Comparison of ENCODE assay signal across 13 cellular contexts in the genomic region with DNA sequence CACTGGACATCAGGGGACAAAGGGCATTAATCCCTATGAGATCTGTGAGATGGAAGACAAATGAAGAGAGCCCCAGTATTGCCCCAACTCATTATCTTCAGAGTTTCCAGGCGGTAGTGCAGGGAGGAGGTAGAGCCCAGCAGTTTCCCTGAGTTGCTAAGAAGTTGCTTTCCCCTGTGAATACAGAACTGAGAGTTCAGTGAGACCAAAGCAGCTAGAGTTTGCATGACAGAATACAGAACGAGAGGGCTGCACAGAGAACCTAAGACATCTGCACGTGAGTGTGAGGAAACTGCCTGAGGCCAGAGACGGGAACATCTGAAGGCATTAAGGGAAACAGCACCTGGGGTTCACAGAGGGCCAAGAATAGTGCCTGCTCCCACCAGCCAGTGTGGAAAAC. TPM values are rescaled to one million over a fixed set of nuclear protein-coding genes. Genes with fewer than 3 reads are reported as not detected.
DNase-seq lines count a peak whose midpoint lies in the region; ATAC-seq, FAIRE-seq and TF ChIP-seq lines count a peak whose summit lies in the region.
"Had no signal": no experiment of that assay in that cellular context is flagged by ENCODE, and none has a peak within 500 bp of the region (broad histone marks: within the 10 kb centered on the region; RNA-seq: fewer than 3 reads in every experiment).

No MANE protein-coding gene starts in this region.

- DNase-seq in GM18507 (ENCODE audit: extremely low spot score, insufficient read length, low read depth) (no peak), RWPE2 (ENCODE audit: low spot score) (no peak), NK-92 (lab: John Stamatoyannopoulos, UW; ENCODE audit: unreplicated experiment) (no peak), T-helper 2 cell (no peak), cortex of kidney (lab: John Stamatoyannopoulos, UW) (no peak), CD14-positive monocyte (ENCODE audit: low spot score) (no peak)
- DNase-seq: left ventricle myocardium superior, NCI-H1092 had no signal

- no peaks in the 10 kb centered on the region for H3K4me1 ChIP-seq in RWPE2 (ENCODE audit: insufficient read depth, poor library complexity, severe bottlenecking)

- H3K4me3 Mint-ChIP-seq in CD14-positive monocyte, result no peak overlapping the region

- H3K27ac ChIP-seq in RWPE2 (ENCODE audit: poor library complexity, severe bottlenecking), result no peak overlapping the region
- H3K27ac ChIP-seq: C4-2B, right atrium auricular region had no signal

- peaks cover 3% of the 10 kb centered on the region for H3K9me3 ChIP-seq in RWPE2 (ENCODE audit: severe bottlenecking)
- H3K9me3 ChIP-seq: right atrium auricular region had no signal

- TF ChIP-seq CTCF in RWPE2 (IDR thresholded peaks at IDR 0.05; ENCODE audit: poor library complexity, severe bottlenecking) (no peak), CD14-positive monocyte (IDR thresholded peaks at IDR 0.05) (no peak)

- no peaks in the 10 kb centered on the region for H3K4me1 Mint-ChIP-seq in CD14-positive monocyte

- peak; percentile 87 for FAIRE-seq in GM18507 (lab: Jason Lieb, UNC)

- intact Hi-C loops in CD14-positive monocyte (cut with micrococcal nuclease), result no loop called here

- no peaks in the 10 kb centered on the region for H3K27me3 Mint-ChIP-seq in CD14-positive monocyte (ENCODE audit: low read depth in 3 of 3)

- H3K27me3 ChIP-seq in RWPE2 (ENCODE audit: insufficient read depth, poor library complexity, severe bottlenecking), result no peaks in the 10 kb centered on the region
- H3K27me3 ChIP-seq: right atrium auricular region had no signal

- no peaks in the 10 kb centered on the region for H3K36me3 Mint-ChIP-seq in CD14-positive monocyte

- H3K36me3 ChIP-seq in RWPE2 (ENCODE audit: low read depth), result no peaks in the 10 kb centered on the region
- H3K36me3 ChIP-seq: right atrium auricular region had no signal

- H3K27ac Mint-ChIP-seq in CD14-positive monocyte, result no peak overlapping the region

- H3K4me3 ChIP-seq in RWPE2 (ENCODE audit: severe bottlenecking), result no peak overlapping the region
- H3K4me3 ChIP-seq: right atrium auricular region had no signal

- ATAC-seq in GM21367 (IDR thresholded peaks at IDR 0.05; ENCODE audit: unreplicated experiment), result peak; percentile 89
- ATAC-seq in HG03045 (IDR thresholded peaks at IDR 0.05; ENCODE audit: unreplicated experiment), result peak; percentile 89
- ATAC-seq in RWPE2 (ENCODE audit: low read depth), result peak; percentile 38; the same call in 1 of the 3 replicates
- ATAC-seq: left ventricle myocardium superior, SK-N-SH treated with all-trans-retinoic acid at 6 μM for 48 hours had no signal

- peaks cover 0 to 5% (median 0%) of the 10 kb centered on the region in 7 donors for H3K9me3 Mint-ChIP-seq in CD14-positive monocyte

RNA-seq across cellular contexts. Expression of gene PGAP1, which starts 18.1 kb away (rescaled TPM):
- polyA plus RNA-seq in CD14-positive monocyte, result under 1 TPM; 0.10 to 0.33 TPM

Comparison
In these comparisons a context has a peak if more than half of its experiments do, and no peak if none do; other contexts are left out.
1. ATAC-seq: peak in every context shown above with its lines; median percentile 89 in GM21367; 89 in HG03045; 38 in RWPE2.